ENCODE assay signal across 8 cellular contexts in the genomic region with DNA sequence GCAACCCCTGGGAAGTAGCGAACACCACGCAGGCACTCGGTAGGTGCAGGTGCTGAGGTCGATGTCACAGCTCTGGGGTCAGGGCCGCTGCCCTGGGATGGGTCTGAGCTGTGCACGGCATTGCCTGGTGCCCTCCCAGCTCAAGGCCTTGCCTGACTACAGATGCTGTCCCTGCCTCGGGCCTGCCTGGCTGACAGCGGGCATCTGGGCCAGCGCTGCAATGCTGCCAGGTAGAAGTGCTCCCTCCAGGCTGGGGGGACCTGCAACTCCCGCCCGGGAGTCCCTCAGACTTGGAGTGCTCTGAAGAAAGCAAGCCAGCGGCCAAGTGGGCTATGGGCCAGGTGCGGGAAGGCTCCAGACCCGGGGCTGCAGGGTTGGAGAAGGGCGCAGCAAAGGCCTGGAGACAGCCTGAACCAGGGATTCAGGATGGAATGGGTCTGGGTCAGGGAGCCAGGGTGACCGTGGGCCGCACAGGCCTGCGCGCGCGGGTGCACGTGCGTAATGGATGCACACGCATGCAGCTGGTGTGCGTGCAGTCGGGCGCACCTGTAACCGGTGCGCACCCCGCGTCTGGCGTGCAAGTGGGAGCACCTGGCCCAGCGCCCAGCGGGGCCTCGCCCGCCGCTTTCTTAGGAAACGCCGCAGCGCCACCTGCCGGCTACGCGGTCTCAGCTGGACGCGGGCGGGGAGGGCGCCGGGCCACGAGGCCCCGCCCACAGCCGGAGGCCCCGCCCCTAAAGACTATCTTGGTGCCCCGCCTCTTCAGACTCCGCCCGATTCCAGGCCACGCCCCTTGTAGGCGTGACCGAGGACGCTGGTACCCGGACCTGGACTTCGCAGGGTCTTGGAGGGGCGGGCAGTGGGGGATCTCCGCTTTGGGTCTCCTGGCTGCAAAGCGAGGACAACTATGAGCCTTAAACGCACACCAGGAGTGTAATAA. TPM values are rescaled to one million over a fixed set of nuclear protein-coding genes. Genes with fewer than 3 reads are reported as not detected.
DNase-seq lines count a peak whose midpoint lies in the region; ATAC-seq lines count a peak whose summit lies in the region.

No MANE protein-coding gene starts in this region.

- no peak overlapping the region for H3K9ac ChIP-seq in HUES64 (ENCODE audit: low read depth, low read length)
- H3K9ac ChIP-seq in NT2/D1 (ENCODE audit: insufficient read length, low read depth): no peak overlapping the region

- DNase-seq in NT2/D1 (ENCODE audit: low read depth, low spot score): peak; percentile 91
- DNase-seq in activated CD8-positive, alpha-beta memory T cell treated with anti-CD3 and anti-CD28 coated beads, Interleukin-2, amount 10 ng/mL, durations not matched to agents 7 days and 5 days: peak; percentile 90
- peak; percentile 87 to 88 (median 87) for DNase-seq in effector memory CD8-positive, alpha-beta T cell
- peak; percentile 92 for DNase-seq in mesenteric fat pad (ENCODE audit: low spot score)
- DNase-seq in stimulated activated CD8-positive, alpha-beta memory T cell treated with anti-CD3 and anti-CD28 coated beads, Interleukin-15, amount 100 ng/mL, for 48 hours (ENCODE audit: low read depth in 2 of 2): peak; percentile 79 to 80

- H3K9me3 Mint-ChIP-seq in activated CD8-positive, alpha-beta memory T cell treated with anti-CD3 and anti-CD28 coated beads, Interleukin-2, amount 10 ng/mL, durations not matched to agents 7 days and 5 days (ENCODE audit: low read depth): no peaks in the 10 kb centered on the region
- no peaks in the 10 kb centered on the region for H3K9me3 Mint-ChIP-seq in effector memory CD8-positive, alpha-beta T cell

- H3K4me1 Mint-ChIP-seq in activated CD8-positive, alpha-beta memory T cell treated with anti-CD3 and anti-CD28 coated beads, Interleukin-2, amount 10 ng/mL, durations not matched to agents 7 days and 5 days: peaks cover 16% of the 10 kb centered on the region
- peaks cover 12 to 14% of the 10 kb centered on the region in 2 donors for H3K4me1 Mint-ChIP-seq in effector memory CD8-positive, alpha-beta T cell (ENCODE audit: low read depth in 2 of 2)

- CTCF ChIA-PET in activated CD8-positive, alpha-beta memory T cell treated with anti-CD3 and anti-CD28 coated beads, Interleukin-2, amount 10 ng/mL, durations not matched to agents 7 days and 5 days (lab: Charles Lee): interaction anchor here (0.6 to 1.5 kb wide), 15 partner anchors 8 to 236 kb away, joined by 3 to 8 read pairs (median 3); no protein-coding TSS in a partner anchor

- H3K4me3 ChIP-seq in HUES64 (ENCODE audit: low read length) (peak overlapping the region; percentile 35; the same call in 1 of the 2 replicates), NT2/D1 (ENCODE audit: insufficient read length, low read depth) (peak overlapping the region; percentile 3)

- whole genome bisulfite sequencing in HUES64: 19% methylated on average over 65 of the region's 65 CpGs

- no peaks in the 10 kb centered on the region for H3K9me3 ChIP-seq in HUES64 (ENCODE audit: insufficient read depth, low read depth, low read length)
- H3K9me3 ChIP-seq in NT2/D1 (ENCODE audit: insufficient read depth, low read length): no peaks in the 10 kb centered on the region

- H3K36me3 Mint-ChIP-seq in activated CD8-positive, alpha-beta memory T cell treated with anti-CD3 and anti-CD28 coated beads, Interleukin-2, amount 10 ng/mL, durations not matched to agents 7 days and 5 days: no peaks in the 10 kb centered on the region
- peaks cover 4% of the 10 kb centered on the region for H3K36me3 Mint-ChIP-seq in effector memory CD8-positive, alpha-beta T cell (ENCODE audit: insufficient read depth)

- H3K27me3 ChIP-seq in HUES64 (ENCODE audit: insufficient read depth, low read length): peaks cover 24% of the 10 kb centered on the region
- H3K27me3 ChIP-seq in NT2/D1 (ENCODE audit: insufficient read depth, insufficient read length): peaks cover 52% of the 10 kb centered on the region

- peak overlapping the region; percentile 35 for H3K4me3 Mint-ChIP-seq in activated CD8-positive, alpha-beta memory T cell treated with anti-CD3 and anti-CD28 coated beads, Interleukin-2, amount 10 ng/mL, durations not matched to agents 7 days and 5 days
- H3K4me3 Mint-ChIP-seq in effector memory CD8-positive, alpha-beta T cell: peak overlapping the region; percentile 74 to 75

- peak overlapping the region; percentile 38 for H3K27ac Mint-ChIP-seq in activated CD8-positive, alpha-beta memory T cell treated with anti-CD3 and anti-CD28 coated beads, Interleukin-2, amount 10 ng/mL, durations not matched to agents 7 days and 5 days
- peak overlapping the region; percentile 54 to 75 for H3K27ac Mint-ChIP-seq in effector memory CD8-positive, alpha-beta T cell

- peaks cover 2% of the 10 kb centered on the region for H3K27me3 Mint-ChIP-seq in activated CD8-positive, alpha-beta memory T cell treated with anti-CD3 and anti-CD28 coated beads, Interleukin-2, amount 10 ng/mL, durations not matched to agents 7 days and 5 days
- peaks cover 7 to 16% of the 10 kb centered on the region in 2 donors for H3K27me3 Mint-ChIP-seq in effector memory CD8-positive, alpha-beta T cell

- H3K4me1 ChIP-seq in HUES64 (ENCODE audit: insufficient read depth, low read length) (no peaks in the 10 kb centered on the region), NT2/D1 (ENCODE audit: insufficient read depth, insufficient read length) (peaks cover 8% of the 10 kb centered on the region)

- H3K27ac ChIP-seq in HUES64 (ENCODE audit: low read depth, low read length): no peak overlapping the region

- H3K36me3 ChIP-seq in HUES64 (ENCODE audit: insufficient read depth, low read length) (no peaks in the 10 kb centered on the region), NT2/D1 (ENCODE audit: insufficient read depth, insufficient read length, low read length) (no peaks in the 10 kb centered on the region)

- ATAC-seq in GM18502 (IDR thresholded peaks at IDR 0.05; ENCODE audit: poor library complexity, unreplicated experiment): peak; percentile 67
- ATAC-seq in activated CD8-positive, alpha-beta memory T cell treated with anti-CD3 and anti-CD28 coated beads, Interleukin-2, amount 10 ng/mL, durations not matched to agents 7 days and 5 days: peak; percentile 80
- ATAC-seq in effector memory CD8-positive, alpha-beta T cell (replicated peaks): peak; percentile 77
- ATAC-seq in GM18858 (IDR thresholded peaks at IDR 0.05; ENCODE audit: unreplicated experiment): no peak

RNA-seq across cellular contexts. Expression of a gene that starts 46.7 kb away (rescaled TPM):
- polyA plus RNA-seq in HUES64 (2013, experiment 1 of 2): 5.9 TPM
- 5.6 TPM for polyA plus RNA-seq in HUES64 (2013, experiment 2 of 2)
- total RNA-seq in activated CD8-positive, alpha-beta memory T cell treated with anti-CD3 and anti-CD28 coated beads, Interleukin-2, amount 10 ng/mL, durations not matched to agents 7 days and 5 days: 1 to 10 TPM; 2.1 to 2.2 TPM
- total RNA-seq in mesenteric fat pad: 28.2 TPM
